Comparison of ENCODE assay signal across 8 cellular contexts in the genomic region with DNA sequence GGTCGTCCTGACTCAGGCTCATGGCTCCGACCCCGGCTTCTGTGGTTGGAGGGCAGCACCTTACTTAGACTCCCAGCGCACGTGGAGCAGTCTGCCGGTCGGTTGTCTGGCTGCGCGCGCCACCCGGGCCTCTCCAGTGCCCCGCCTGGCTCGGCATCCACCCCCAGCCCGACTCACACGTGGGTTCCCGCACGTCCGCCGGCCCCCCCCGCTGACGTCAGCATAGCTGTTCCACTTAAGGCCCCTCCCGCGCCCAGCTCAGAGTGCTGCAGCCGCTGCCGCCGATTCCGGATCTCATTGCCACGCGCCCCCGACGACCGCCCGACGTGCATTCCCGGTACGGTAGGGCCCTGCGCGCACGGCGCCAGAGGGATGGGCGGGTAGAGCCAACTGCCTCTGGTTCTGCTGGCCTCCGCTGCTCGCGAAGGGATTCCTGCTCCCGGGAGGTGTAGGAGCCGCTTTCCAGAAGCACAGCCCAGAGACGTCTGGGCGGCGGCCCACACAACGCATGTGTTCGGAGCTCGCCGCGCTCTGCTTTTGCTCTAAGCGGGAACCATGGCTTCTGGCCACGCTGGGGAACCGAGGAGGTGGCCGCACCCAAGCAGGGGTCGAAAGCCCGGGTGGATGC. TPM values are rescaled to one million over a fixed set of nuclear protein-coding genes. Genes with fewer than 3 reads are reported as not detected.
A peak's percentile ranks its signal among the peaks of the same experiment; 100 is the strongest.
DNase-seq lines count a peak whose midpoint lies in the region; ATAC-seq and TF ChIP-seq lines count a peak whose summit lies in the region.

A gene (plus strand): TSS at position 264 of the 628 bp plus-strand sequence. CDS start 2,280 bp downstream, outside the sequence.

- H3K27me3 ChIP-seq in breast epithelium (no peaks in the 10 kb centered on the region), iPS-20b (ENCODE audit: insufficient read depth, low read length) (peaks cover 10% of the 10 kb centered on the region)

- peak; percentile 98 for TF ChIP-seq POLR2A in breast epithelium (IDR thresholded peaks at IDR 0.05)

- H3K4me1 ChIP-seq in breast epithelium (no peaks in the 10 kb centered on the region), iPS-20b (ENCODE audit: insufficient read depth, low read length) (peaks cover 6% of the 10 kb centered on the region; the same call in 1 of the 2 replicates)

- ATAC-seq in GM18873 (IDR thresholded peaks at IDR 0.05; ENCODE audit: low FRiP score, unreplicated experiment), result peak; percentile 42
- peak; percentile 75 for ATAC-seq in HG03135 (IDR thresholded peaks at IDR 0.05; ENCODE audit: unreplicated experiment)

- no peak for TF ChIP-seq CTCF in VCaP (conservative IDR thresholded peaks at IDR 0.05)
- peak in 1 of 3 donors; percentile 6 for TF ChIP-seq CTCF in breast epithelium (IDR thresholded peaks at IDR 0.05)

- H3K4me3 ChIP-seq in breast epithelium, result peak within 1 kb of the TSS; percentile 63 to 97 (median 78)
- H3K4me3 ChIP-seq in iPS-20b (ENCODE audit: low read length), result peak within 1 kb of the TSS; percentile 94
- peak within 1 kb of the TSS; percentile 57 to 92 (median 78) for H3K4me3 ChIP-seq in skin epidermis

- in situ Hi-C loops in ACHN (cut with HindIII; ENCODE audit: low pct_ligation_motif_present, low pct_unique_long_range_greater_than_20kb, low sequenced_read_pairs), result no loop called here

- intact Hi-C loops in breast epithelium (cut with DNase I; ENCODE audit: low total_unique reads), result loop anchor here (10.0 kb wide), 1 partner anchor 70 kb away; a partner anchor contains a TSS

- H3K9ac ChIP-seq in iPS-20b (ENCODE audit: low read depth, low read length), result peak within 1 kb of the TSS; percentile 92; the same call in 1 of the 2 replicates

- no peaks in the 10 kb centered on the region for H3K9me3 ChIP-seq in breast epithelium
- H3K9me3 ChIP-seq in iPS-20b (ENCODE audit: insufficient read depth, low read depth, low read length), result no peaks in the 10 kb centered on the region

- DNase-seq in ACHN, result peak; percentile 96
- peak; percentile 88 for DNase-seq in NCI-H2196 treated with DMSO at 0.1 percent for 48 hours (lab: John Stamatoyannopoulos, UW; ENCODE audit: unreplicated experiment)
- DNase-seq in breast epithelium (ENCODE audit: low spot score in 2 of 2), result peak; percentile 96 to 98

- H3K36me3 ChIP-seq in breast epithelium (peaks cover 4% of the 10 kb centered on the region), iPS-20b (ENCODE audit: insufficient read depth, low read depth, low read length) (peaks cover 28% of the 10 kb centered on the region)

- H3K27ac ChIP-seq in VCaP, result peak within 1 kb of the TSS; percentile 94
- peak within 1 kb of the TSS; percentile 90 to 99 for H3K27ac ChIP-seq in breast epithelium
- H3K27ac ChIP-seq in iPS-20b (ENCODE audit: low read length), result peak within 1 kb of the TSS; percentile 16
- peak within 1 kb of the TSS; percentile 87 to 100 (median 98) for H3K27ac ChIP-seq in skin epidermis

RNA-seq across cellular contexts. Expression of the gene that starts here (rescaled TPM):
- total RNA-seq in breast epithelium, result 100 to 1,000 TPM; 433 to 515 (median 501) TPM

Comparison
In these comparisons a context has a peak if more than half of its experiments do, and no peak if none do; other contexts are left out.
1. Peak in every context shown above with its lines: DNase-seq, ATAC-seq, H3K4me3 ChIP-seq and H3K27ac ChIP-seq.
2. H3K27ac ChIP-seq: peak in every context shown above with its lines; median percentile 98 in skin epidermis; 94 in breast epithelium; 94 in VCaP; 16 in iPS-20b.